In the genomic region with DNA sequence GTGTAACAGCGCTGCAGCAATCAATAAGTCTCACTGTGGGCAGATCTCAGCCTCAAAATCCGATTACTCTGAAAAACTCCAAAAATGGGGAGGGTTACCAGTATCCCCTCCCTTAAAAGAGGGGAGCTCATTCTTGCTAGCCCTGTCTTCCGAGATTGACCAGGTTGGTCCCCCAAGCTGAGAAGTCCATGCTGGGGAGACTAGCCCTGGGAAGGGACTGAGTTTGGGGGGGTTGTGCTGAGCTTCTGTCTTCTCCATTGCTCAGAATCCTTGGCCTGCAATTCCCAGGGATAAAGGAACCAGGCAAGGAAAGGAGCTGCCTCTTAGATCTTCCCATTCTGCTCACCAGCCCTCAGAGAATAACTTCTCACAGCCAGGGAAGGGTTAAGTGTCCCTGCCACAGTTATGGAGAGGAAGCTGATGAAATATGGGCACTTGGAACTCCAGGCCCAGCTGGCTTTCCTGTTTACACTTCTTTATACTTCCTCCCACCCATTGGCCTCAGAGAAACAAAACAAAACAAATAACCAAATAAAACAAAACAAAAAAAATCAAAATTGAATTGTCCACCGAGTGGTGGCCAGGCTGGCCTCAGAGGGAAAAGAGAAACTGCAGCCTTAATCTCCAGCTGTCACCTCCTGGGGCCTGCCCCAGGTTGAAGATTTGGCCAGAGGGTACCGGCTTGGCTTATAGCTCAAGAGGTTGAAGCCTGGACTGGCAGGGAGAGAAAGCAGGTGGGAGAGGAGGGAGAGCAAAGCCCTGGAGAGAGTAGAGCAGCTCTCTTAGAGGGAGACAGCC, we compare ENCODE assay signal across 1 cellular context.
TF ChIP-seq lines count a peak whose summit lies in the region.

No MANE protein-coding gene starts in this region.

TF ChIP-seq in HEK293, 187 proteins besides CTCF, POLR2A, EP300 and RAD21 (continued from another document):
- peak; percentile 67 for TF ChIP-seq SP7 (tag by site-specific recombination; IDR thresholded peaks at IDR 0.05)
- no peak for TF ChIP-seq ZNF747 (tag by site-specific recombination; IDR thresholded peaks at IDR 0.05)
- 0 out of 2 replicates have a peak, but pooled peaks have one; percentile 16 for TF ChIP-seq ZNF629 (tag by site-specific recombination; IDR thresholded peaks at IDR 0.05)
- TF ChIP-seq ZIC2 (tag by site-specific recombination; IDR thresholded peaks at IDR 0.05), result peak; percentile 99
- TF ChIP-seq ZNF600 (tag by site-specific recombination; IDR thresholded peaks at IDR 0.05), result peak; percentile 75; the same call in 1 of the 2 replicates
- TF ChIP-seq ZNF354C (tag by site-specific recombination; IDR thresholded peaks at IDR 0.05; ENCODE audit: borderline replicate concordance, low read depth), result no peak
- no peak for TF ChIP-seq ZSCAN23 (tag by site-specific recombination; IDR thresholded peaks at IDR 0.05)
- TF ChIP-seq YY2 (tag by site-specific recombination; IDR thresholded peaks at IDR 0.05), result no peak
- TF ChIP-seq, protein P1, sequence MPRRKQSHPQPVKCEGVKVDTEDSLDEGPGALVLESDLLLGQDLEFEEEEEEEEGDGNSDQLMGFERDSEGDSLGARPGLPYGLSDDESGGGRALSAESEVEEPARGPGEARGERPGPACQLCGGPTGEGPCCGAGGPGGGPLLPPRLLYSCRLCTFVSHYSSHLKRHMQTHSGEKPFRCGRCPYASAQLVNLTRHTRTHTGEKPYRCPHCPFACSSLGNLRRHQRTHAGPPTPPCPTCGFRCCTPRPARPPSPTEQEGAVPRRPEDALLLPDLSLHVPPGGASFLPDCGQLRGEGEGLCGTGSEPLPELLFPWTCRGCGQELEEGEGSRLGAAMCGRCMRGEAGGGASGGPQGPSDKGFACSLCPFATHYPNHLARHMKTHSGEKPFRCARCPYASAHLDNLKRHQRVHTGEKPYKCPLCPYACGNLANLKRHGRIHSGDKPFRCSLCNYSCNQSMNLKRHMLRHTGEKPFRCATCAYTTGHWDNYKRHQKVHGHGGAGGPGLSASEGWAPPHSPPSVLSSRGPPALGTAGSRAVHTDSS (tag by site-specific recombination; IDR thresholded peaks at IDR 0.05), result peak; percentile 67
- TF ChIP-seq ZNF341 (tag by site-specific recombination; IDR thresholded peaks at IDR 0.05; ENCODE audit: low read depth), result peak; percentile 50
- no peak for TF ChIP-seq ZNF623 (tag by site-specific recombination; IDR thresholded peaks at IDR 0.05)
- TF ChIP-seq ZNF302 (tag by site-specific recombination; IDR thresholded peaks at IDR 0.05; ENCODE audit: low read depth), result no peak
- TF ChIP-seq ZNF175 (tag by site-specific recombination; IDR thresholded peaks at IDR 0.05), result no peak
- TF ChIP-seq ZNF37A (tag by site-specific recombination; IDR thresholded peaks at IDR 0.05), result no peak
- no peak for TF ChIP-seq ZNF426 (tag by site-specific recombination; IDR thresholded peaks at IDR 0.05)
- no peak for TF ChIP-seq ZNF510 (tag by site-specific recombination; IDR thresholded peaks at IDR 0.05; ENCODE audit: insufficient replicate concordance)
- TF ChIP-seq ZNF169 (tag by site-specific recombination; IDR thresholded peaks at IDR 0.05), result no peak
- no peak for TF ChIP-seq EGR2 (tag by site-specific recombination; IDR thresholded peaks at IDR 0.05; ENCODE audit: low read depth)
- TF ChIP-seq ZNF366 (tag by site-specific recombination; conservative IDR thresholded peaks at IDR 0.05), result peak; percentile 60
- TF ChIP-seq ZBTB7A (tag by site-specific recombination; IDR thresholded peaks at IDR 0.05; ENCODE audit: low read depth), result no peak
- no peak for TF ChIP-seq ZNF785 (tag by site-specific recombination; IDR thresholded peaks at IDR 0.05)
- peak; percentile 74; the same call in 1 of the 2 replicates for TF ChIP-seq ZBTB17 (tag by site-specific recombination; IDR thresholded peaks at IDR 0.05)
- TF ChIP-seq TCF7L2 (IDR thresholded peaks at IDR 0.05; ENCODE audit: borderline replicate concordance, low read depth, low read length), result no peak
- no peak for TF ChIP-seq RBAK (tag by site-specific recombination; IDR thresholded peaks at IDR 0.05)
- no peak for TF ChIP-seq ZNF350 (tag by site-specific recombination; IDR thresholded peaks at IDR 0.05)
- no peak for TF ChIP-seq ZNF560 (tag by site-specific recombination; IDR thresholded peaks at IDR 0.05; ENCODE audit: borderline replicate concordance)
- no peak for TF ChIP-seq ZNF48 (tag by site-specific recombination; IDR thresholded peaks at IDR 0.05)
- no peak; the same call in 1 of the 2 replicates for TF ChIP-seq ZNF423 (tag by site-specific recombination; IDR thresholded peaks at IDR 0.05)
- peak; percentile 97 for TF ChIP-seq IKZF3 (tag by site-specific recombination; IDR thresholded peaks at IDR 0.05)
TF ChIP-seq in HEK293: peak in this region for 42.
